ENCODE assay signal across 22 cellular contexts in genomic region chrX:145506225-145506624, GRCh38.
"Had no signal": no experiment of that assay in that cellular context is flagged by ENCODE, and none has a peak within 500 bp of the region (broad histone marks: within the 10 kb centered on the region; RNA-seq: fewer than 3 reads in every experiment).

No MANE protein-coding gene starts in this region.

- H3K27me3 ChIP-seq: gastrocnemius medialis, neural progenitor cell, right atrium auricular region, sigmoid colon, spleen, testis, tibial artery had no signal

- FAIRE-seq: endometrium, keratinocyte had no signal

- H3K4me3 ChIP-seq: gastrocnemius medialis, lung, neural progenitor cell, prostate gland, right atrium auricular region, sigmoid colon, spleen, testis, tibial artery had no signal

- H3K27ac ChIP-seq: gastrocnemius medialis, neural progenitor cell, prostate gland, right atrium auricular region, sigmoid colon, spleen, testis, tibial artery had no signal

- H3K9ac ChIP-seq: neural progenitor cell had no signal

- H2AFZ ChIP-seq: neural progenitor cell had no signal

- H3K9me3 ChIP-seq: gastrocnemius medialis, prostate gland, right atrium auricular region, sigmoid colon, testis had no signal

- ATAC-seq: effector memory CD8-positive, alpha-beta T cell; gastrocnemius medialis; left lobe of liver; naive thymus-derived CD4-positive, alpha-beta T cell; stimulated activated memory B cell treated with anti-CD40 and anti-IgM and Interleukin-4, amounts not matched to agents 10 μg/mL and 1 μg/mL and 100 μg/mL, for 72 hours; stimulated activated naive CD8-positive, alpha-beta T cell treated with anti-CD3 and anti-CD28 coated beads, Interleukin-15, Interleukin-2, amounts not matched to agents 100 U/mL and 50 U/mL, for 24 hours had no signal

- DNase-seq: cortex of kidney; effector memory CD8-positive, alpha-beta T cell; gastrocnemius medialis; head of caudate nucleus; mesendoderm; midbrain; naive thymus-derived CD4-positive, alpha-beta T cell; sigmoid colon; spleen; stimulated activated CD4-positive, alpha-beta T cell treated with anti-CD3 and anti-CD28 coated beads, Interleukin-4, amount 100 ng/mL, for 4 hours; stimulated activated naive CD8-positive, alpha-beta T cell treated with anti-CD3 and anti-CD28 coated beads, Interleukin-15, Interleukin-2, amounts not matched to agents 100 U/mL and 50 U/mL, for 24 hours; substantia nigra; testis; tibial artery had no signal

- H3K4me1 ChIP-seq: gastrocnemius medialis, neural progenitor cell, prostate gland, right atrium auricular region, sigmoid colon, spleen, testis, tibial artery had no signal

- H3K36me3 ChIP-seq: gastrocnemius medialis, neural progenitor cell, prostate gland, right atrium auricular region, sigmoid colon, spleen, tibial artery had no signal

- H3K4me2 ChIP-seq: neural progenitor cell had no signal
